In the genomic region with DNA sequence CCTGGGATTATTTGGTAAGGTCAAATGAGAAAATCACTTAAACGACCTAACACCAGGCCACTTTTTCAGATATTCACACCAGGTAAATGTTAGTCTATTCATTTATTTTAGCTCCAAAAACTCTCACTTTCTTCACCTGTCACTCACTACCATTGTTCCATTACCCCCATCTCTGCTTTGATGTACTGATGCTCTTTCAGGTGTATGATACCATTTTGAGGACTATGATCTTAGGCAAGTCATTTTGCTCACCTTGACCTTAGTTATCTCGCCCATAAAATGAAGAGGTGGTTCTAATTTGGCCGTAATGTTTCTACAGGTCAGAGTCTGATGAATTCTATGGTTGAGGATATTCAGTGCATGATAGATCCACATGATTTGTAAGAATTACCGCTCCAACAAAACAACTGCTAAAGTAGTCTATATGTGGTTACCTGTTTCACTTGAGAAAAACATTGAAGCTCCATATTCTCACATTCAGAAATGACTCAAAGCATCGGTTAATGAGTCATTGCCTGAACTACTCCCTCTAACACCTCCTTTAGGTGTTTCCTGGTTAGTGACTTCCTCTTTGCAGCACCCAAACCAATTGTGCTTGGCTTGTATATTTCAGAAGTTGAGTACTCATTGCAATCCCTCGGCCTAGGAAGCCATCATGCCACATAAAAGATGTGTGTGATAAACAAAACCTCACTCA, we compare ENCODE assay signal across 1 cellular context.
TF ChIP-seq lines count a peak whose summit lies in the region.

No MANE protein-coding gene starts in this region.

TF ChIP-seq in GM12878, 131 proteins besides CTCF, POLR2A, EP300 and RAD21 (continued from another document):
- TF ChIP-seq ZNF592 (IDR thresholded peaks at IDR 0.05) = no peak
- TF ChIP-seq RAD51 (IDR thresholded peaks at IDR 0.05) = peak; percentile 60; the same call in 1 of the 2 replicates
- peak; percentile 73 for TF ChIP-seq GABPA (IDR thresholded peaks at IDR 0.05; ENCODE audit: low read depth)
- peak; percentile 95 for TF ChIP-seq BCL3 (IDR thresholded peaks at IDR 0.05; ENCODE audit: borderline replicate concordance, insufficient read depth, low read depth, low read length, poor library complexity, severe bottlenecking)
- TF ChIP-seq CREB1 (IDR thresholded peaks at IDR 0.05; ENCODE audit: low read depth) = peak; percentile 54; the same call in 1 of the 2 replicates
- TF ChIP-seq, protein P1, sequence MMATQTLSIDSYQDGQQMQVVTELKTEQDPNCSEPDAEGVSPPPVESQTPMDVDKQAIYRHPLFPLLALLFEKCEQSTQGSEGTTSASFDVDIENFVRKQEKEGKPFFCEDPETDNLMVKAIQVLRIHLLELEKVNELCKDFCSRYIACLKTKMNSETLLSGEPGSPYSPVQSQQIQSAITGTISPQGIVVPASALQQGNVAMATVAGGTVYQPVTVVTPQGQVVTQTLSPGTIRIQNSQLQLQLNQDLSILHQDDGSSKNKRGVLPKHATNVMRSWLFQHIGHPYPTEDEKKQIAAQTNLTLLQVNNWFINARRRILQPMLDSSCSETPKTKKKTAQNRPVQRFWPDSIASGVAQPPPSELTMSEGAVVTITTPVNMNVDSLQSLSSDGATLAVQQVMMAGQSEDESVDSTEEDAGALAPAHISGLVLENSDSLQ (IDR thresholded peaks at IDR 0.05) = peak; percentile 92
- no peak for TF ChIP-seq HCFC1 (IDR thresholded peaks at IDR 0.05; ENCODE audit: low read length)
- TF ChIP-seq TBL1XR1 (IDR thresholded peaks at IDR 0.05; ENCODE audit: low read depth, low read length) = peak; percentile 92
- TF ChIP-seq FOXK2 (IDR thresholded peaks at IDR 0.05) = no peak
- peak; percentile 87; the same call in 1 of the 2 replicates for TF ChIP-seq CBX5 (IDR thresholded peaks at IDR 0.05; ENCODE audit: low read depth)
- no peak for TF ChIP-seq HDAC2 (IDR thresholded peaks at IDR 0.05)
- peak in 1 of 2 experiments; percentile 81; a peak in 2 of 4 replicates for TF ChIP-seq SRF (IDR thresholded peaks at IDR 0.05; ENCODE audit: low read depth in 2 of 2, low read length in 2 of 2)
- peak; percentile 87 for TF ChIP-seq BMI1 (IDR thresholded peaks at IDR 0.05; ENCODE audit: borderline replicate concordance)
- TF ChIP-seq, protein P2, sequence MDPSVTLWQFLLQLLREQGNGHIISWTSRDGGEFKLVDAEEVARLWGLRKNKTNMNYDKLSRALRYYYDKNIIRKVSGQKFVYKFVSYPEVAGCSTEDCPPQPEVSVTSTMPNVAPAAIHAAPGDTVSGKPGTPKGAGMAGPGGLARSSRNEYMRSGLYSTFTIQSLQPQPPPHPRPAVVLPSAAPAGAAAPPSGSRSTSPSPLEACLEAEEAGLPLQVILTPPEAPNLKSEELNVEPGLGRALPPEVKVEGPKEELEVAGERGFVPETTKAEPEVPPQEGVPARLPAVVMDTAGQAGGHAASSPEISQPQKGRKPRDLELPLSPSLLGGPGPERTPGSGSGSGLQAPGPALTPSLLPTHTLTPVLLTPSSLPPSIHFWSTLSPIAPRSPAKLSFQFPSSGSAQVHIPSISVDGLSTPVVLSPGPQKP (IDR thresholded peaks at IDR 0.05; ENCODE audit: low read depth, low read length) = no peak
- TF ChIP-seq HDAC6 (IDR thresholded peaks at IDR 0.05; ENCODE audit: unreplicated experiment) = no peak
- no peak for TF ChIP-seq KLF5 (IDR thresholded peaks at IDR 0.05; ENCODE audit: partially characterized antibody)
- TF ChIP-seq KAT2A (conservative IDR thresholded peaks at IDR 0.05; ENCODE audit: control insufficient read depth, low read depth, low read length) = no peak
- TF ChIP-seq SUPT20H (IDR thresholded peaks at IDR 0.05; ENCODE audit: borderline replicate concordance, control insufficient read depth, low read depth, low read length) = no peak
- TF ChIP-seq, protein P3, sequence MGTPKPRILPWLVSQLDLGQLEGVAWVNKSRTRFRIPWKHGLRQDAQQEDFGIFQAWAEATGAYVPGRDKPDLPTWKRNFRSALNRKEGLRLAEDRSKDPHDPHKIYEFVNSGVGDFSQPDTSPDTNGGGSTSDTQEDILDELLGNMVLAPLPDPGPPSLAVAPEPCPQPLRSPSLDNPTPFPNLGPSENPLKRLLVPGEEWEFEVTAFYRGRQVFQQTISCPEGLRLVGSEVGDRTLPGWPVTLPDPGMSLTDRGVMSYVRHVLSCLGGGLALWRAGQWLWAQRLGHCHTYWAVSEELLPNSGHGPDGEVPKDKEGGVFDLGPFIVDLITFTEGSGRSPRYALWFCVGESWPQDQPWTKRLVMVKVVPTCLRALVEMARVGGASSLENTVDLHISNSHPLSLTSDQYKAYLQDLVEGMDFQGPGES (IDR thresholded peaks at IDR 0.05) = no peak
- peak; percentile 95 for TF ChIP-seq SPI1 (IDR thresholded peaks at IDR 0.05; ENCODE audit: borderline replicate concordance, insufficient read depth, low read depth, low read length)
- TF ChIP-seq RB1 (IDR thresholded peaks at IDR 0.05; ENCODE audit: borderline replicate concordance) = no peak
- TF ChIP-seq, protein P4, sequence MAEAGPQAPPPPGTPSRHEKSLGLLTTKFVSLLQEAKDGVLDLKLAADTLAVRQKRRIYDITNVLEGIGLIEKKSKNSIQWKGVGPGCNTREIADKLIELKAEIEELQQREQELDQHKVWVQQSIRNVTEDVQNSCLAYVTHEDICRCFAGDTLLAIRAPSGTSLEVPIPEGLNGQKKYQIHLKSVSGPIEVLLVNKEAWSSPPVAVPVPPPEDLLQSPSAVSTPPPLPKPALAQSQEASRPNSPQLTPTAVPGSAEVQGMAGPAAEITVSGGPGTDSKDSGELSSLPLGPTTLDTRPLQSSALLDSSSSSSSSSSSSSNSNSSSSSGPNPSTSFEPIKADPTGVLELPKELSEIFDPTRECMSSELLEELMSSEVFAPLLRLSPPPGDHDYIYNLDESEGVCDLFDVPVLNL (IDR thresholded peaks at IDR 0.05; ENCODE audit: low read depth, low read length) = no peak
- peak; percentile 94 for TF ChIP-seq JUND (IDR thresholded peaks at IDR 0.05; ENCODE audit: low read depth, low read length)
- TF ChIP-seq RELB (IDR thresholded peaks at IDR 0.05; ENCODE audit: low read depth) = peak; percentile 93
- 0 out of 2 replicates have a peak, but pooled peaks have one; percentile 64 for TF ChIP-seq SREBF1 (IDR thresholded peaks at IDR 0.05; ENCODE audit: low read length)
